ENCODE assay signal across 22 cellular contexts in the genomic region with DNA sequence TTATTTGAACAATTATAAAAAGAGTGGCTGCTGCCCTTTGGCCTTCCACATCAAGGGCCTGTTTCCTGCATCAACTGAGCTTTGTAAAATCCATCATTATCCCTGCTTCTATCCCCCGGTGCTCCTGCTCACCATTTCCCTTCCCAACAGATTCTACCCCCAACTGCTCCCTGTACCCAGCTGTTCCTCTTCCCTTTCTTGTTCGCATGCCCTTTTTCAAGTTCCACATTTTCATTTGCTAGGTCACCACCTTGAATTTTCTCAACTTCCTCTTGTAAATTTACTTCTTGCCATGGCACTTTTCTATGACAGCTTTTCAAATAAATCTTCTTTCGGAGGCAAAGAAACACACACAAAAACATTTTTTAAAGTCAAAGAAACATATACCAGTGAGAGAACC.
"Had no signal": no experiment of that assay in that cellular context is flagged by ENCODE, and none has a peak within 500 bp of the region (broad histone marks: within the 10 kb centered on the region; RNA-seq: fewer than 3 reads in every experiment).

No MANE protein-coding gene starts in this region.

- DNase-seq: activated CD4-positive, alpha-beta T cell treated with anti-CD3 and anti-CD28 coated beads for 1 hour; activated CD4-positive, alpha-beta T cell treated with anti-CD3 and anti-CD28 coated beads, Interleukin-2, amount 10 ng/mL, durations not matched to agents 7 days and 5 days; activated CD8-positive, alpha-beta T cell treated with anti-CD3 and anti-CD28 coated beads for 36 hours; activated naive CD4-positive, alpha-beta T cell treated with Interleukin-2 at 50 U/mL for 16 hours; activated T-cell treated with anti-CD3 and anti-CD28 coated beads, Interleukin-2, amount 50 U/mL, for 48 hours; aorta; body of pancreas; dermis blood vessel endothelial cell; effector CD4-positive, alpha-beta T cell; esophagus squamous epithelium; foreskin melanocyte; heart right ventricle; left lung; lower lobe of right lung; mucosa of descending colon; ovary; right lobe of liver; stimulated activated CD4-positive, alpha-beta T cell treated with anti-CD3 and anti-CD28 coated beads, Interleukin-12 subunit alpha, Interleukin-12 subunit beta, amount 100 ng/mL, for 4 hours; stimulated activated CD4-positive, alpha-beta T cell treated with anti-CD3 and anti-CD28 coated beads, Interleukin-4, amount 100 ng/mL, for 1 hour; trophoblast cell had no signal

- H3K4me3 ChIP-seq: body of pancreas, esophagus squamous epithelium, heart right ventricle, left lung, lower lobe of right lung, mucosa of descending colon, ovary, right lobe of liver, thoracic aorta had no signal

- H3K4me1 ChIP-seq: body of pancreas, esophagus squamous epithelium, left lung, lower lobe of right lung, right lobe of liver had no signal

- H3K27ac ChIP-seq: body of pancreas, epithelial cell of prostate, esophagus squamous epithelium, heart right ventricle, lower lobe of right lung, ovary, right lobe of liver, thoracic aorta had no signal

- H3K9me3 ChIP-seq: body of pancreas, esophagus squamous epithelium, heart right ventricle, left lung, lower lobe of right lung, mucosa of descending colon, ovary, right lobe of liver, thoracic aorta had no signal

- H3K36me3 ChIP-seq: esophagus squamous epithelium, heart right ventricle, left lung, lower lobe of right lung, ovary, right lobe of liver, thoracic aorta had no signal

- H3K27me3 ChIP-seq: body of pancreas, esophagus squamous epithelium, heart right ventricle, left lung, ovary, right lobe of liver had no signal
